ENCODE assay signal across 9 cellular contexts in the genomic region with DNA sequence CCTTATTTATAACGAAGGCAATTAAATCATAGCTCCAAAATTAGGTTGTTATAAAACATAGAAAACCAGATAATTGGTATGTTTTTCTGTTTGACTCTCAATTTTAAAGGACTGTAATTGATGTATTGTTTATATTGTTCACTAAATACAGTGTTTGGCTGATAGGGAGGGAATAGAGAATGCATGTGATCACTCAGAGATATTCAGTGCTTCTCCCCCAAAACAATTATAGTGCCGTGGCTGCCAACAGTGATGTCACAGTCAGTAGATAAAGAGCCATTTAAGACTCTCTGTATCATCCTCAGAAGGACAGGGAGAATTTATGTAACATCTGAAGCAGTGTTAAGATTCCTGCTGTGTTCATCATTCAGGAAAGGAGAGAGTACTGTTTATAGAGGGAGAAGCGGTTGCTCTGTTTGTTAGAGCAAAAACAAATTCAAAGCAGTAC.
DNase-seq lines count a peak whose midpoint lies in the region; ATAC-seq and TF ChIP-seq lines count a peak whose summit lies in the region.
"Had no signal": no experiment of that assay in that cellular context is flagged by ENCODE, and none has a peak within 500 bp of the region (broad histone marks: within the 10 kb centered on the region; RNA-seq: fewer than 3 reads in every experiment).

No MANE protein-coding gene starts in this region.

- H3K27me3 ChIP-seq in A673 (replicated peaks; ENCODE audit: insufficient read depth, low read depth, low read length, poor library complexity): no peaks in the 10 kb centered on the region
- no peaks in the 10 kb centered on the region for H3K27me3 ChIP-seq in layer of hippocampus (ENCODE audit: control insufficient read depth, insufficient read depth, low read length)

- H3K36me3 ChIP-seq in A673 (ENCODE audit: insufficient read depth, low read length, poor library complexity, severe bottlenecking): no peaks in the 10 kb centered on the region

- H3K4me1 ChIP-seq in A673 (ENCODE audit: insufficient read depth, low read length, poor library complexity, severe bottlenecking): peaks cover 32% of the 10 kb centered on the region

- H3K27ac ChIP-seq in A673 (ENCODE audit: low read depth, low read length, poor library complexity, severe bottlenecking): no peak overlapping the region
- H3K27ac ChIP-seq in layer of hippocampus (ENCODE audit: low read depth, low read length): peak overlapping the region; percentile 89
- H3K27ac ChIP-seq: VCaP had no signal

- DNase-seq in A673 (ENCODE audit: low spot score) (peak; percentile 85), amygdala (lab: John Stamatoyannopoulos, UW) (peak in 34 of 56 donors; percentile 6 to 84 (median 42)), lower leg skin (ENCODE audit: low spot score in 2 of 2) (no peak), DMS53 (lab: John Stamatoyannopoulos, UW) (no peak), NCI-H2196 (lab: John Stamatoyannopoulos, UW; ENCODE audit: unreplicated experiment) (no peak), NCI-H774 (lab: John Stamatoyannopoulos, UW) (no peak)

- ATAC-seq in HG02885 (IDR thresholded peaks at IDR 0.05; ENCODE audit: poor library complexity, unreplicated experiment): peak; percentile 48

- POLR2A ChIA-PET in A673 (lab: Charles Lee; ENCODE audit: low non-redundant PET): no interaction called here

- TF ChIP-seq CTCF in A673 (conservative IDR thresholded peaks at IDR 0.05; ENCODE audit: low read depth, low read length): no peak
- TF ChIP-seq CTCF in lower leg skin (IDR thresholded peaks at IDR 0.05): no peak

- BruUV-seq in A673 (replicated peaks; lab: Mats Ljungman, UMichigan): no TSS peak

- H3K4me3 ChIP-seq in A673 (ENCODE audit: low read depth, low read length, poor library complexity, severe bottlenecking): no peak overlapping the region
- H3K4me3 ChIP-seq in lower leg skin (ENCODE audit: low read depth, poor library complexity, severe bottlenecking): no peak overlapping the region

- WGBS in lower leg skin, 2 donors: 62 to 72% methylated on average over 3 of the region's 3 CpGs

- intact Hi-C loops in A673 (cut with micrococcal nuclease; ENCODE audit: unreplicated experiment) (loop anchor here (5.0 kb wide), 1 partner anchor 68 kb away; a partner anchor contains a TSS), lower leg skin (cut with DNase I; ENCODE audit: low total_unique reads) (no loop called here)

- CTCF ChIA-PET in A673 (lab: Charles Lee): no interaction called here

- no peaks in the 10 kb centered on the region for H3K9me3 ChIP-seq in A673 (ENCODE audit: low read depth, low read length, poor library complexity, severe bottlenecking)

- TF ChIP-seq POLR2A in lower leg skin (IDR thresholded peaks at IDR 0.05): no peak

Comparison
In these comparisons a context has a peak if more than half of its experiments do, and no peak if none do; other contexts are left out.
1. DNase-seq: peak in A673 (single experiment) and amygdala (34 of 56); none in lower leg skin (0 of 2), DMS53 (single experiment), NCI-H2196 (single experiment) and NCI-H774 (single experiment).